25 cellular contexts compared by ENCODE assay signal in genomic region chr11:83436855-83437254, GRCh38.
"Had no signal": no experiment of that assay in that cellular context is flagged by ENCODE, and none has a peak within 500 bp of the region (broad histone marks: within the 10 kb centered on the region; RNA-seq: fewer than 3 reads in every experiment).

No MANE protein-coding gene starts in this region.

- H3K27ac ChIP-seq: colonic mucosa, esophagus muscularis mucosa, lower lobe of right lung, prostate gland, right atrium auricular region, thoracic aorta, tibial nerve, upper lobe of left lung, uterus had no signal

- DNase-seq: colonic mucosa; effector CD8-positive, alpha-beta T cell; foreskin melanocyte; glutamatergic neuron; hypothalamus; left ventricle myocardium superior; lower lobe of right lung; natural killer cell; stimulated activated CD4-positive, alpha-beta T cell treated with anti-CD3 and anti-CD28 coated beads, Interleukin-12 subunit alpha, Interleukin-12 subunit beta, amount 100 ng/mL, for 4 hours; stimulated activated CD4-positive, alpha-beta T cell treated with anti-CD3 and anti-CD28 coated beads, Interleukin-1b, Interleukin-23, amount 100 ng/mL, for 48 hours; stimulated activated CD4-positive, alpha-beta T cell treated with anti-CD3 and anti-CD28 coated beads, Interleukin-4, amount 100 ng/mL, for 1 hour; stimulated activated CD8-positive, alpha-beta memory T cell treated with anti-CD3 and anti-CD28 coated beads, Interleukin-4, amount 100 ng/mL, for 48 hours; stimulated activated naive CD4-positive, alpha-beta T cell; substantia nigra; upper lobe of left lung; uterus had no signal

- H3K9me3 Mint-ChIP-seq: dendritic cell treated with granulocyte-macrophage colony-stimulating factor and Interleukin-4, amounts not matched to agents 40 ng/mL and 50 ng/mL, for 4 days; natural killer cell; neural crest cell had no signal

- H3K4me1 Mint-ChIP-seq: natural killer cell, neural crest cell had no signal

- H3K36me3 Mint-ChIP-seq: natural killer cell had no signal

- H3K27me3 Mint-ChIP-seq: dendritic cell treated with granulocyte-macrophage colony-stimulating factor and Interleukin-4, amounts not matched to agents 40 ng/mL and 50 ng/mL, for 4 days had no signal

- ATAC-seq: left ventricle myocardium superior, lower lobe of right lung, natural killer cell, sciatic nerve had no signal

- H3K9me3 ChIP-seq: colonic mucosa, esophagus muscularis mucosa, lower lobe of right lung, prostate gland, right atrium auricular region, thoracic aorta, tibial nerve, upper lobe of left lung, uterus had no signal

- H3K36me3 ChIP-seq: colonic mucosa, esophagus muscularis mucosa, lower lobe of right lung, prostate gland, right atrium auricular region, thoracic aorta, tibial nerve, upper lobe of left lung, uterus had no signal

- H3K4me1 ChIP-seq: colonic mucosa, esophagus muscularis mucosa, lower lobe of right lung, prostate gland, right atrium auricular region, tibial nerve, upper lobe of left lung, uterus had no signal

- H3K4me3 ChIP-seq: colonic mucosa, esophagus muscularis mucosa, lower lobe of right lung, prostate gland, right atrium auricular region, smooth muscle cell, thoracic aorta, tibial nerve, upper lobe of left lung, uterus had no signal

- H3K27ac Mint-ChIP-seq: dendritic cell treated with granulocyte-macrophage colony-stimulating factor and Interleukin-4, amounts not matched to agents 40 ng/mL and 50 ng/mL, for 4 days; natural killer cell had no signal

- H3K4me3 Mint-ChIP-seq: dendritic cell treated with granulocyte-macrophage colony-stimulating factor and Interleukin-4, amounts not matched to agents 40 ng/mL and 50 ng/mL, for 4 days; natural killer cell; neural crest cell had no signal

- H3K27me3 ChIP-seq: colonic mucosa, esophagus muscularis mucosa, right atrium auricular region, tibial nerve, upper lobe of left lung, uterus had no signal

- H3K4me2 ChIP-seq: smooth muscle cell had no signal
